8 cellular contexts compared by ENCODE assay signal in the genomic region with DNA sequence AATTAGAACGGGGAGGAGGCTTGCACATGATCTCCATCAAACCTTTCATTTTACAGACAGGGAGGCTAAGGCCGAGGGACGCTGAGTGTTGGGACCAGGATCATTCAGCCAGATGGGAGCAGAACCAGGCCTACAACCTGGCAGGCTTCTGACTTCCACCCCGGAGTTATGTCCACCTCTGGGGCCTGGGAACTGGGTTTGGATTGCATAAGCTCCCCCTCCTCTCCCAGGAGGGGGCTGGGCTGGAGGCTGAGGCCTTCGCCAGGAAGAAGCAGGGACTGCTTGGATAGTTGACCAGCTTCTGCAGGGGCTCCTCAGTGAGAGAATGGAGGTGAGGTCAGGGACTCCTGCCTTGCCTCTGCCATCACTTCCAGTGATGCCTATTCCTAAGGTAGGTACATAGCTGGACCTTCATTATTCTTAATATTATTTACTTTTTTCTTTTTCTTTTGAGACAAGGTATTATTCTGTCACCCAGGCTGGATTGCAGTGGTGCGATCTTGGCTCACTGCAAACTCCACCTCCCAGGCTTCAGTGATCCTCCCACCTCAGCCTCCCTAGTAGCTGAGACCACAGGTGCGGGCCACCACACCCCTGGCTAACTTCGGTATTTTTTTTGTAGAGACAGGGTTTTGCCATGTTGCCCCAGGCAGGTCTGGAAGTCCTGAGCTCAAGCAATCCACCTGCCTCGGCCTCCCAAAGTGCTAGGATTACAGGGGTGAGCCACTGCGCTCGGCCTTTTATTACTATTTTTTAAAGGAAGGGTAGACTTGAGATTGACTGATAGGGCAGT. TPM values are rescaled to one million over a fixed set of nuclear protein-coding genes. Genes with fewer than 3 reads are reported as not detected.
DNase-seq lines count a peak whose midpoint lies in the region; ATAC-seq and TF ChIP-seq lines count a peak whose summit lies in the region.

No MANE protein-coding gene starts in this region.

- intact Hi-C loops in colonic mucosa (cut with DNase I): no loop called here

- TF ChIP-seq CTCF in colonic mucosa (IDR thresholded peaks at IDR 0.05): no peak

- no peak overlapping the region for H3K27ac ChIP-seq in colonic mucosa
- H3K27ac ChIP-seq in trophoblast cell (ENCODE audit: low read depth, low read length): no peak overlapping the region

- H3K4me2 ChIP-seq in trophoblast cell (ENCODE audit: low read length): peak overlapping the region; percentile 88

- peak; percentile 11 for DNase-seq in DMS153 treated with DMSO at 0.1 percent for 48 hours (lab: John Stamatoyannopoulos, UW; ENCODE audit: unreplicated experiment)
- DNase-seq in DMS153 (lab: John Stamatoyannopoulos, UW): no peak
- DNase-seq in NCI-H146 (lab: John Stamatoyannopoulos, UW): peak; percentile 30
- DNase-seq in colonic mucosa: no peak
- peak in 1 of 2 donors; percentile 48 for DNase-seq in trophoblast cell
- no peak for DNase-seq in NCI-H2107 (lab: John Stamatoyannopoulos, UW)
- DNase-seq in H4 (ENCODE audit: low spot score): no peak

- peaks cover 3% of the 10 kb centered on the region for H3K79me2 ChIP-seq in trophoblast cell (ENCODE audit: control insufficient read depth, insufficient read depth, low read length, poor library complexity)

- H3K79me1 ChIP-seq in trophoblast cell (ENCODE audit: low read length): peaks cover 4% of the 10 kb centered on the region

- H2BK12ac ChIP-seq in trophoblast cell (ENCODE audit: low read length): no peak overlapping the region

- no peak overlapping the region for H3K4ac ChIP-seq in trophoblast cell (ENCODE audit: low read depth, low read length)

- H3K9me3 ChIP-seq in colonic mucosa: no peaks in the 10 kb centered on the region
- H3K9me3 ChIP-seq in trophoblast cell (ENCODE audit: insufficient read depth, low read depth, low read length): no peaks in the 10 kb centered on the region

- no peak overlapping the region for H3K18ac ChIP-seq in trophoblast cell (ENCODE audit: low read length)

- peak overlapping the region; percentile 43 for H4K8ac ChIP-seq in trophoblast cell (ENCODE audit: low read depth, low read length)

- H3K23ac ChIP-seq in trophoblast cell (ENCODE audit: low read length): no peak overlapping the region

- no peak overlapping the region for H3K9ac ChIP-seq in colonic mucosa (ENCODE audit: low read depth in 2 of 2, low read length in 2 of 2)
- no peak overlapping the region for H3K9ac ChIP-seq in trophoblast cell (ENCODE audit: low read length)

- H2BK120ac ChIP-seq in trophoblast cell (ENCODE audit: insufficient read depth, low read length, poor library complexity): no peak overlapping the region

- no peak overlapping the region for H3K14ac ChIP-seq in trophoblast cell (ENCODE audit: low read length)

- no peaks in the 10 kb centered on the region for H3K4me1 ChIP-seq in colonic mucosa
- H3K4me1 ChIP-seq in trophoblast cell (ENCODE audit: control insufficient read depth in 1 of 2, insufficient read depth in 2 of 2, low read length in 2 of 2): peaks cover 0 to 6% of the 10 kb centered on the region in 2 experiments

- no peak overlapping the region for H4K12ac ChIP-seq in trophoblast cell (ENCODE audit: low read depth, low read length)

- H3K27me3 ChIP-seq in colonic mucosa: no peaks in the 10 kb centered on the region
- H3K27me3 ChIP-seq in trophoblast cell (ENCODE audit: insufficient read depth, low read length): no peaks in the 10 kb centered on the region

- H3K36me3 ChIP-seq in colonic mucosa (no peaks in the 10 kb centered on the region), trophoblast cell (ENCODE audit: control insufficient read depth in 1 of 2, insufficient read depth in 2 of 2, low read length in 2 of 2) (no peaks in the 10 kb centered on the region)

- peak overlapping the region; percentile 6 for H2AFZ ChIP-seq in trophoblast cell (ENCODE audit: insufficient read depth, low read length, poor library complexity)

- ATAC-seq in GM21360 (IDR thresholded peaks at IDR 0.05; ENCODE audit: unreplicated experiment): no peak

- no peak overlapping the region for H2BK5ac ChIP-seq in trophoblast cell (ENCODE audit: low read depth, low read length, poor library complexity)

- H3K4me3 ChIP-seq in colonic mucosa: peak overlapping the region; percentile 64
- no peak overlapping the region for H3K4me3 ChIP-seq in trophoblast cell (ENCODE audit: low read depth, low read length)

- no CpG with 5 or more reads among the region's 11 CpGs for whole genome bisulfite sequencing in trophoblast cell (ENCODE audit: extremely low coverage, insufficient coverage, insufficient read length)

- H2AK5ac ChIP-seq in trophoblast cell (ENCODE audit: low read length): no peak overlapping the region

- no peak overlapping the region for H4K91ac ChIP-seq in trophoblast cell (ENCODE audit: low read depth, low read length)

RNA-seq across cellular contexts. Expression of a gene that starts 1.3 kb away (rescaled TPM):
- 1 to 10 TPM; 3.1 to 4.9 TPM for total RNA-seq in colonic mucosa
- 14.7 and 15.0 TPM in 2 replicates for polyA plus RNA-seq in trophoblast cell (2013)
- 28.3 and 38.2 TPM in 2 replicates for total RNA-seq in H4 (2014; rRNA removed; shearing (Covaris generic))

Comparison
In these comparisons a context has a peak if more than half of its experiments do, and no peak if none do; other contexts are left out.
1. DNase-seq: peak in DMS153 treated with DMSO at 0.1 percent for 48 hours (single experiment) and NCI-H146 (single experiment); none in DMS153 (single experiment), colonic mucosa (single experiment), NCI-H2107 (single experiment) and H4 (single experiment).